In the genomic region with DNA sequence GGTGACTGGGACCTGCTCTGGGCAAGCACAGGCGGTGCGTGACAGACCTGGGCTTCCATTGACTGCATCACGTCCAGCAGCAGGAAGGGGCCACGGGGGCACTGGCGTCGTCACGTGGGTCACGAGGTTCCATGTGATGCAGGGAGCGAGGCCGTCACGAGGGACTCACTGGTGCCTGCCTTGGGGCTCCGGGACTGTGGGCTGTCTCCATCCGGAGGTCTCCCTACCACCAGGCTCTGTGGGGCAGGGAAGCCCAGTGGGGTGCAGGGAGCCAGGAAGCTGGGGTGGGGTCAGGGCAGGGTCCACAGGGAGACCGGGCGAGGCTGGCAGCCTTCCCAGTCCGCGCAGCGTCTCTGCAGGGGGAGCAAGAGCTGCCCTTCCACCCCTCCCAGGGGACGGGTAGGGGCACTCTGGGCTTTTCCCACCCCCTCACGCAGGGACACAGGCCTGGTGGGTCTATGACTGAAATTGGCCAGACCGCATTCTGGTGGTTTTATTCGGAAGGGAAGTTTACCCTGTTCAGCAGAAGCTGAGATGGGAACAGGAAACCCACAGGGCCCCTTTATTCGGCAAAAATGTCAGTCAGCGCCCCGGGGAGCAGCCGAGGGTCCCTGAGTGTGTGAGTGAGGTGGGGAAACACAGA, we compare ENCODE assay signal across 8 cellular contexts. TPM values are rescaled to one million over a fixed set of nuclear protein-coding genes. Genes with fewer than 3 reads are reported as not detected.
DNase-seq lines count a peak whose midpoint lies in the region; ATAC-seq and TF ChIP-seq lines count a peak whose summit lies in the region.

No MANE protein-coding gene starts in this region.

- WGBS in GM23248 (ENCODE audit: low coverage in 1 of 2, low lambda C conversion rate in 2 of 2, missing lambda C conversion rate in 2 of 2), 2 experiments = 4 to 5% methylated on average over 20 to 26 of the region's 26 CpGs
- 1 to 2% methylated on average over 26 of the region's 26 CpGs for WGBS in sigmoid colon, 2 donors

- H3K36me3 ChIP-seq in GM23248 (ENCODE audit: low read depth) (no peaks in the 10 kb centered on the region), sigmoid colon (peaks cover 5 to 31% (median 7%) of the 10 kb centered on the region in 4 donors)

- TF ChIP-seq EP300 in sigmoid colon (IDR thresholded peaks at IDR 0.05) = peak in 3 of 4 donors; percentile 65 to 99 (median 95)

- H3K9me2 ChIP-seq in GM23248 (ENCODE audit: insufficient read depth) = no peaks in the 10 kb centered on the region

- H3K27me3 ChIP-seq in GM23248 (replicated peaks; ENCODE audit: insufficient read depth) = no peaks in the 10 kb centered on the region
- no peaks in the 10 kb centered on the region for H3K27me3 ChIP-seq in foreskin keratinocyte
- H3K27me3 ChIP-seq in sigmoid colon = peaks cover 0 to 5% (median 0%) of the 10 kb centered on the region in 3 donors

- peak; percentile 77 for TF ChIP-seq POLR2A in sigmoid colon (IDR thresholded peaks at IDR 0.05)

- ATAC-seq in foreskin keratinocyte = peak; percentile 11

- H3K4me1 Mint-ChIP-seq in activated T-helper 1 cell treated with anti-CD3 and anti-CD28 coated beads, Interleukin-12 subunit alpha, Interleukin-12 subunit beta, Interleukin-2, Interleukin-4 antibody, amounts not matched to agents 30 ng/mL and 10 ng/mL and 1 ng/mL, durations not matched to agents 14 hours and 24 hours and 36 hours (ENCODE audit: low read depth) = peaks cover 18% of the 10 kb centered on the region

- H3K4me3 Mint-ChIP-seq in activated T-helper 1 cell treated with anti-CD3 and anti-CD28 coated beads, Interleukin-12 subunit alpha, Interleukin-12 subunit beta, Interleukin-2, Interleukin-4 antibody, amounts not matched to agents 30 ng/mL and 10 ng/mL and 1 ng/mL, durations not matched to agents 14 hours and 24 hours and 36 hours = peak overlapping the region; percentile 88

- peak overlapping the region; percentile 79 for H3K9ac ChIP-seq in GM23248

- H4K20me1 ChIP-seq in GM23248 (ENCODE audit: insufficient read depth) = no peaks in the 10 kb centered on the region

- peak; percentile 48 for DNase-seq in DMS79 treated with DMSO at 0.1 percent for 48 hours (lab: John Stamatoyannopoulos, UW)
- peak; percentile 73 for DNase-seq in GM23248
- peak; percentile 29 for DNase-seq in NOMO-1 treated with dmso at 0.1 percent for 144 hours (lab: John Stamatoyannopoulos, UW; ENCODE audit: unreplicated experiment)
- DNase-seq in activated T-helper 1 cell treated with anti-CD3 and anti-CD28 coated beads, Interleukin-12 subunit alpha, Interleukin-12 subunit beta, Interleukin-2, Interleukin-4 antibody, amounts not matched to agents 30 ng/mL and 10 ng/mL and 1 ng/mL, durations not matched to agents 14 hours and 24 hours and 36 hours (ENCODE audit: low spot score) = peak; percentile 75
- no peak for DNase-seq in foreskin keratinocyte
- peak; percentile 98 for DNase-seq in sigmoid colon
- no peak for DNase-seq in SK-N-DZ (ENCODE audit: low spot score)
- no peak for DNase-seq in cerebellar cortex (ENCODE audit: low spot score)

- H3K27me3 Mint-ChIP-seq in activated T-helper 1 cell treated with anti-CD3 and anti-CD28 coated beads, Interleukin-12 subunit alpha, Interleukin-12 subunit beta, Interleukin-2, Interleukin-4 antibody, amounts not matched to agents 30 ng/mL and 10 ng/mL and 1 ng/mL, durations not matched to agents 14 hours and 24 hours and 36 hours (ENCODE audit: insufficient read depth) = no peaks in the 10 kb centered on the region

- H3K9me3 Mint-ChIP-seq in activated T-helper 1 cell treated with anti-CD3 and anti-CD28 coated beads, Interleukin-12 subunit alpha, Interleukin-12 subunit beta, Interleukin-2, Interleukin-4 antibody, amounts not matched to agents 30 ng/mL and 10 ng/mL and 1 ng/mL, durations not matched to agents 14 hours and 24 hours and 36 hours = no peaks in the 10 kb centered on the region

- in situ Hi-C loops in GM23248 (cut with MboI) = no loop called here

- H3K4me2 ChIP-seq in GM23248 (ENCODE audit: unreplicated experiment) = peak overlapping the region; percentile 69

- H3K79me2 ChIP-seq in GM23248 (ENCODE audit: insufficient read depth) = no peaks in the 10 kb centered on the region

- H3K4me1 ChIP-seq in GM23248 (ENCODE audit: insufficient read depth) (0 out of 2 replicates have a peak, but pooled peaks cover 5% of the 10 kb centered on the region), foreskin keratinocyte (no peaks in the 10 kb centered on the region), sigmoid colon (peaks cover 0 to 35% (median 34%) of the 10 kb centered on the region in 4 donors)

- intact Hi-C loops in activated T-helper 1 cell treated with anti-CD3 and anti-CD28 coated beads, Interleukin-12 subunit alpha, Interleukin-12 subunit beta, Interleukin-2, Interleukin-4 antibody, amounts not matched to agents 30 ng/mL and 10 ng/mL and 1 ng/mL, durations not matched to agents 14 hours and 24 hours and 36 hours (cut with micrococcal nuclease) = loop anchor here (1.0 kb wide), 5 partner anchors 7 to 231 kb away; partner anchors contain the start of genes PANK4 and PRXL2B
- intact Hi-C loops in sigmoid colon (cut with DNase I) = loop anchor here (2.0 to 10.0 kb wide), 2 partner anchors 29 to 89 kb away; no protein-coding TSS in a partner anchor

- H2AFZ ChIP-seq in GM23248 = peak overlapping the region; percentile 92

- H3K27ac ChIP-seq in GM23248 (no peak overlapping the region; the same call in 1 of the 2 replicates), foreskin keratinocyte (peak overlapping the region; percentile 30), sigmoid colon (peak overlapping the region; percentile 83 to 91 (median 89))

- H3K36me3 Mint-ChIP-seq in activated T-helper 1 cell treated with anti-CD3 and anti-CD28 coated beads, Interleukin-12 subunit alpha, Interleukin-12 subunit beta, Interleukin-2, Interleukin-4 antibody, amounts not matched to agents 30 ng/mL and 10 ng/mL and 1 ng/mL, durations not matched to agents 14 hours and 24 hours and 36 hours (ENCODE audit: low read depth) = peaks cover 14% of the 10 kb centered on the region

- no peaks in the 10 kb centered on the region for H3F3A ChIP-seq in GM23248 (ENCODE audit: insufficient read depth)

- peak overlapping the region; percentile 74 for H3K4me3 ChIP-seq in GM23248
- H3K4me3 ChIP-seq in sigmoid colon = peak overlapping the region; percentile 57 to 68 (median 64)

- no peak for TF ChIP-seq CTCF in foreskin keratinocyte (conservative IDR thresholded peaks at IDR 0.05)
- TF ChIP-seq CTCF in sigmoid colon (IDR thresholded peaks at IDR 0.05) = no peak

- no peaks in the 10 kb centered on the region for H3K9me3 ChIP-seq in GM23248 (ENCODE audit: low read depth)
- no peaks in the 10 kb centered on the region for H3K9me3 ChIP-seq in sigmoid colon

- H3K27ac Mint-ChIP-seq in activated T-helper 1 cell treated with anti-CD3 and anti-CD28 coated beads, Interleukin-12 subunit alpha, Interleukin-12 subunit beta, Interleukin-2, Interleukin-4 antibody, amounts not matched to agents 30 ng/mL and 10 ng/mL and 1 ng/mL, durations not matched to agents 14 hours and 24 hours and 36 hours = peak overlapping the region; percentile 86

RNA-seq across cellular contexts. Expression of gene TNFRSF14, which starts 0.4 kb away (rescaled TPM):
- 4.7 and 13.3 TPM in 2 replicates for total RNA-seq in GM23248 (2014; rRNA removed; shearing (Covaris generic))
- polyA plus RNA-seq in GM23248 (2016; fragmentation: Nextera tagmentation; extraction: Ambion mirVana) = 7.8 and 7.9 TPM in 2 replicates
- total RNA-seq in activated T-helper 1 cell treated with anti-CD3 and anti-CD28 coated beads, Interleukin-12 subunit alpha, Interleukin-12 subunit beta, Interleukin-2, Interleukin-4 antibody, amounts not matched to agents 30 ng/mL and 10 ng/mL and 1 ng/mL, durations not matched to agents 14 hours and 24 hours and 36 hours = 207 and 215 TPM in 2 replicates
- total RNA-seq in foreskin keratinocyte = 11.4 and 13.0 TPM in 2 replicates
- polyA plus RNA-seq in foreskin keratinocyte = 16.4 and 18.0 TPM in 2 replicates
- 10 to 100 TPM; 37.5 to 73.4 (median 60.4) TPM for total RNA-seq in sigmoid colon
- 100 to 1,000 TPM in 1 of 3 donors, 10 to 100 TPM in 2; 53.5 to 185 (median 64.7) TPM for polyA plus RNA-seq in sigmoid colon
- 0.49 TPM in 1 of 2 replicates, not detected in the other for polyA plus RNA-seq in SK-N-DZ (2014; cell fraction: cytosol; rRNA removed)
- 1.2 and 1.4 TPM in 2 replicates for polyA plus RNA-seq in SK-N-DZ (2014; cell fraction: nucleus; rRNA removed)

RNA-seq across cellular contexts. Expression of gene HES5, which starts 25.7 kb away (rescaled TPM):
- 1.1 TPM in 1 of 2 replicates, not detected in the other for total RNA-seq in GM23248 (2014; rRNA removed; shearing (Covaris generic))
- polyA plus RNA-seq in GM23248 (2016; fragmentation: Nextera tagmentation; extraction: Ambion mirVana) (not detected in 2 replicates), foreskin keratinocyte (0.54 and 0.91 TPM in 2 replicates), sigmoid colon (1 to 10 TPM in 1 of 3 donors, under 1 TPM in 1, not detected in 1; 0.61 to 1.2 TPM)
- total RNA-seq in activated T-helper 1 cell treated with anti-CD3 and anti-CD28 coated beads, Interleukin-12 subunit alpha, Interleukin-12 subunit beta, Interleukin-2, Interleukin-4 antibody, amounts not matched to agents 30 ng/mL and 10 ng/mL and 1 ng/mL, durations not matched to agents 14 hours and 24 hours and 36 hours = not detected in 2 replicates
- total RNA-seq in foreskin keratinocyte (0.85 and 1.5 TPM in 2 replicates), sigmoid colon (under 1 TPM in 1 of 4 donors, not detected in 3; 0.36 TPM)
- not detected in 2 replicates for polyA plus RNA-seq in SK-N-DZ (2014; cell fraction: cytosol; rRNA removed)
- polyA plus RNA-seq in SK-N-DZ (2014; cell fraction: nucleus; rRNA removed) = not detected in 2 replicates

RNA-seq across cellular contexts. Expression of gene PANK4, which starts 29.4 kb away (rescaled TPM):
- 29.7 and 35.5 TPM in 2 replicates for total RNA-seq in GM23248 (2014; rRNA removed; shearing (Covaris generic))
- polyA plus RNA-seq in GM23248 (2016; fragmentation: Nextera tagmentation; extraction: Ambion mirVana) (15.5 and 18.0 TPM in 2 replicates), foreskin keratinocyte (16.6 and 19.4 TPM in 2 replicates), sigmoid colon (10 to 100 TPM; 11.4 to 25.4 (median 13.4) TPM)
- 65.6 and 67.6 TPM in 2 replicates for total RNA-seq in activated T-helper 1 cell treated with anti-CD3 and anti-CD28 coated beads, Interleukin-12 subunit alpha, Interleukin-12 subunit beta, Interleukin-2, Interleukin-4 antibody, amounts not matched to agents 30 ng/mL and 10 ng/mL and 1 ng/mL, durations not matched to agents 14 hours and 24 hours and 36 hours
- total RNA-seq in foreskin keratinocyte (24.5 and 25.5 TPM in 2 replicates), sigmoid colon (10 to 100 TPM; 23.6 to 37.7 (median 27.9) TPM)
- 19.0 and 27.4 TPM in 2 replicates for polyA plus RNA-seq in SK-N-DZ (2014; cell fraction: cytosol; rRNA removed)
- 86.5 and 95.1 TPM in 2 replicates for polyA plus RNA-seq in SK-N-DZ (2014; cell fraction: nucleus; rRNA removed)

RNA-seq across cellular contexts. Expression of gene PRXL2B, which starts 30.8 kb away (rescaled TPM):
- 8.5 and 11.3 TPM in 2 replicates for total RNA-seq in GM23248 (2014; rRNA removed; shearing (Covaris generic))
- polyA plus RNA-seq in GM23248 (2016; fragmentation: Nextera tagmentation; extraction: Ambion mirVana) = 12.4 and 13.5 TPM in 2 replicates
- 39.5 and 42.1 TPM in 2 replicates for total RNA-seq in activated T-helper 1 cell treated with anti-CD3 and anti-CD28 coated beads, Interleukin-12 subunit alpha, Interleukin-12 subunit beta, Interleukin-2, Interleukin-4 antibody, amounts not matched to agents 30 ng/mL and 10 ng/mL and 1 ng/mL, durations not matched to agents 14 hours and 24 hours and 36 hours
- 22.4 and 25.2 TPM in 2 replicates for total RNA-seq in foreskin keratinocyte
- 24.6 and 26.4 TPM in 2 replicates for polyA plus RNA-seq in foreskin keratinocyte
- 10 to 100 TPM in 3 of 4 donors, 1 to 10 TPM in 1; 8.6 to 18.2 (median 15.3) TPM for total RNA-seq in sigmoid colon
- polyA plus RNA-seq in sigmoid colon = 10 to 100 TPM; 28.2 to 53.2 (median 42.1) TPM
- 18.7 and 24.5 TPM in 2 replicates for polyA plus RNA-seq in SK-N-DZ (2014; cell fraction: cytosol; rRNA removed)
- polyA plus RNA-seq in SK-N-DZ (2014; cell fraction: nucleus; rRNA removed) = 22.0 and 36.4 TPM in 2 replicates

Comparison
In these comparisons a context has a peak if more than half of its experiments do, and no peak if none do; other contexts are left out.
1. DNase-seq: peak in DMS79 treated with DMSO at 0.1 percent for 48 hours (single experiment), GM23248 (single experiment), NOMO-1 treated with dmso at 0.1 percent for 144 hours (single experiment), activated T-helper 1 cell treated with anti-CD3 and anti-CD28 coated beads, Interleukin-12 subunit alpha, Interleukin-12 subunit beta, Interleukin-2, Interleukin-4 antibody, amounts not matched to agents 30 ng/mL and 10 ng/mL and 1 ng/mL, durations not matched to agents 14 hours and 24 hours and 36 hours (single experiment) and sigmoid colon (single experiment); none in foreskin keratinocyte (0 of 2), SK-N-DZ (single experiment) and cerebellar cortex (single experiment).